ENCODE assay signal across 9 cellular contexts in the genomic region with DNA sequence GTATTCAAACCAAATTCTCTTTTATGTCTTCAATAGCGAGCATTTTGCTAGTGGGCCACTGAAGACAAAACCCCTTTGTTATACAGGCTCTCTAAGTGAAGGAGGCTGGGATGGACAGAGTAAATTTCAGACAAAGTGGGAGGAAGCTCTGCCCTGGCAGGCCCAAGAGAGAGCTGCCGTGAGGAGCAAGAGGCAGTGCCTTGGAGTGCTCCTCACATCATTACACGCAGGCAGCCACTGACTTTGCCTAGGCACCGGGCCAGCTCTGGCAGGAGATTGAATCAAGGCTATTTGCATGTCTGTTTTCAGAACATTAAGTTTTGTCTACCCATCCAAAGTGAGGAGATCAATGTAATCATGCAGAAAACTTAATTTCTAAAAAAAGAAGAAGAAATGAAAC.
DNase-seq lines count a peak whose midpoint lies in the region; ATAC-seq and TF ChIP-seq lines count a peak whose summit lies in the region.
"Had no signal": no experiment of that assay in that cellular context is flagged by ENCODE, and none has a peak within 500 bp of the region (broad histone marks: within the 10 kb centered on the region; RNA-seq: fewer than 3 reads in every experiment).

No MANE protein-coding gene starts in this region.

- peak; percentile 35 for ATAC-seq in GM18520 (IDR thresholded peaks at IDR 0.05; ENCODE audit: unreplicated experiment)
- peak; percentile 51 for ATAC-seq in HG03025 (IDR thresholded peaks at IDR 0.05; ENCODE audit: low FRiP score, unreplicated experiment)
- ATAC-seq in activated CD8-positive, alpha-beta T cell treated with anti-CD3 and anti-CD28 coated beads, Interleukin-2, amount 10 ng/mL, durations not matched to agents 7 days and 5 days: no peak

- H3K4me3 Mint-ChIP-seq in chondrocyte (ENCODE audit: unreplicated experiment): no peak overlapping the region
- H3K4me3 Mint-ChIP-seq in osteocyte (ENCODE audit: unreplicated experiment): no peak overlapping the region
- no peak overlapping the region for H3K4me3 Mint-ChIP-seq in activated CD8-positive, alpha-beta T cell treated with anti-CD3 and anti-CD28 coated beads, Interleukin-2, amount 10 ng/mL, durations not matched to agents 7 days and 5 days

- no peak for TF ChIP-seq CTCF in chondrocyte (IDR thresholded peaks at IDR 0.05)
- TF ChIP-seq CTCF in osteocyte (IDR thresholded peaks at IDR 0.05): no peak

- DNase-seq in chondrocyte (ENCODE audit: low spot score): no peak
- DNase-seq in osteocyte (ENCODE audit: extremely low spot score, unreplicated experiment): no peak
- DNase-seq in activated CD8-positive, alpha-beta T cell treated with anti-CD3 and anti-CD28 coated beads, Interleukin-2, amount 10 ng/mL, durations not matched to agents 7 days and 5 days: no peak
- DNase-seq in SHP77 treated with DMSO at 0.1 percent for 48 hours (lab: John Stamatoyannopoulos, UW): no peak
- no peak for DNase-seq in NCI-H774 (lab: John Stamatoyannopoulos, UW)
- no peak for DNase-seq in activated CD4-positive, alpha-beta T cell treated with anti-CD3 and anti-CD28 coated beads, Interleukin-2, amount 50 U/mL, for 4 hours
- DNase-seq: OCI-M1 had no signal

- no peaks in the 10 kb centered on the region for H3K36me3 Mint-ChIP-seq in chondrocyte (ENCODE audit: low read depth)
- H3K36me3 Mint-ChIP-seq in osteocyte (ENCODE audit: unreplicated experiment): no peaks in the 10 kb centered on the region
- no peaks in the 10 kb centered on the region for H3K36me3 Mint-ChIP-seq in activated CD8-positive, alpha-beta T cell treated with anti-CD3 and anti-CD28 coated beads, Interleukin-2, amount 10 ng/mL, durations not matched to agents 7 days and 5 days (ENCODE audit: low read depth)

- H3K27me3 Mint-ChIP-seq in chondrocyte (ENCODE audit: low read depth) (no peaks in the 10 kb centered on the region), osteocyte (ENCODE audit: unreplicated experiment) (no peaks in the 10 kb centered on the region)
- H3K27me3 Mint-ChIP-seq in activated CD8-positive, alpha-beta T cell treated with anti-CD3 and anti-CD28 coated beads, Interleukin-2, amount 10 ng/mL, durations not matched to agents 7 days and 5 days (ENCODE audit: low read depth): peaks cover 2% of the 10 kb centered on the region

- CTCF ChIA-PET in activated CD8-positive, alpha-beta T cell treated with anti-CD3 and anti-CD28 coated beads, Interleukin-2, amount 10 ng/mL, durations not matched to agents 7 days and 5 days (lab: Charles Lee): no interaction called here

- no peaks in the 10 kb centered on the region for H3K9me3 Mint-ChIP-seq in chondrocyte (ENCODE audit: low read depth)
- no peaks in the 10 kb centered on the region for H3K9me3 Mint-ChIP-seq in osteocyte (ENCODE audit: unreplicated experiment)
- no peaks in the 10 kb centered on the region for H3K9me3 Mint-ChIP-seq in activated CD8-positive, alpha-beta T cell treated with anti-CD3 and anti-CD28 coated beads, Interleukin-2, amount 10 ng/mL, durations not matched to agents 7 days and 5 days (ENCODE audit: insufficient read depth)

- H3K27ac Mint-ChIP-seq in chondrocyte (ENCODE audit: unreplicated experiment) (peak overlapping the region; percentile 80), osteocyte (ENCODE audit: unreplicated experiment) (peak overlapping the region; percentile 91)
- H3K27ac Mint-ChIP-seq in activated CD8-positive, alpha-beta T cell treated with anti-CD3 and anti-CD28 coated beads, Interleukin-2, amount 10 ng/mL, durations not matched to agents 7 days and 5 days: no peak overlapping the region

- H3K4me1 Mint-ChIP-seq in chondrocyte (ENCODE audit: low read depth) (peaks cover 16% of the 10 kb centered on the region), osteocyte (ENCODE audit: unreplicated experiment) (peaks cover 23% of the 10 kb centered on the region)
- H3K4me1 Mint-ChIP-seq in activated CD8-positive, alpha-beta T cell treated with anti-CD3 and anti-CD28 coated beads, Interleukin-2, amount 10 ng/mL, durations not matched to agents 7 days and 5 days (ENCODE audit: low read depth): no peaks in the 10 kb centered on the region

- POLR2A ChIA-PET in activated CD8-positive, alpha-beta T cell treated with anti-CD3 and anti-CD28 coated beads, Interleukin-2, amount 10 ng/mL, durations not matched to agents 7 days and 5 days (lab: Charles Lee): no interaction called here
